ENCODE assay signal across 1 cellular context in genomic region chr9:88746029-88746743, GRCh38.
TF ChIP-seq lines count a peak whose summit lies in the region.

No MANE protein-coding gene starts in this region.

TF ChIP-seq in IMR-90, 13 proteins besides CTCF, POLR2A, EP300 and RAD21 (continued from another document):
- TF ChIP-seq ELK1 (IDR thresholded peaks at IDR 0.05; ENCODE audit: borderline replicate concordance, low read depth, low read length), result no peak
- peak; percentile 27; the same call in 1 of the 2 replicates for TF ChIP-seq SMC3 (IDR thresholded peaks at IDR 0.05; ENCODE audit: low read depth, low read length)
- no peak for TF ChIP-seq MAFK (IDR thresholded peaks at IDR 0.05; ENCODE audit: low read depth, low read length)
- TF ChIP-seq RCOR1 (IDR thresholded peaks at IDR 0.05; ENCODE audit: insufficient replicate concordance, low read length), result peak; percentile 33
- no peak; the same call in 1 of the 2 replicates for TF ChIP-seq BHLHE40 (IDR thresholded peaks at IDR 0.05; ENCODE audit: low read depth, low read length)
- no peak for TF ChIP-seq NFE2L2 (IDR thresholded peaks at IDR 0.05; ENCODE audit: low read depth, low read length)
- TF ChIP-seq MAZ (IDR thresholded peaks at IDR 0.05; ENCODE audit: borderline replicate concordance, low read depth, low read length), result peak; percentile 49; the same call in 1 of the 2 replicates
- peak; percentile 86 for TF ChIP-seq CEBPB (IDR thresholded peaks at IDR 0.05; ENCODE audit: low read depth, low read length)
- 0 out of 2 replicates have a peak, but pooled peaks have one; percentile 4 for TF ChIP-seq FOS (IDR thresholded peaks at IDR 0.05; ENCODE audit: low read depth, low read length)
- no peak for TF ChIP-seq RFX5 (IDR thresholded peaks at IDR 0.05; ENCODE audit: low read depth, low read length)
- TF ChIP-seq, protein P1, sequence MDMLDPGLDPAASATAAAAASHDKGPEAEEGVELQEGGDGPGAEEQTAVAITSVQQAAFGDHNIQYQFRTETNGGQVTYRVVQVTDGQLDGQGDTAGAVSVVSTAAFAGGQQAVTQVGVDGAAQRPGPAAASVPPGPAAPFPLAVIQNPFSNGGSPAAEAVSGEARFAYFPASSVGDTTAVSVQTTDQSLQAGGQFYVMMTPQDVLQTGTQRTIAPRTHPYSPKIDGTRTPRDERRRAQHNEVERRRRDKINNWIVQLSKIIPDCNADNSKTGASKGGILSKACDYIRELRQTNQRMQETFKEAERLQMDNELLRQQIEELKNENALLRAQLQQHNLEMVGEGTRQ (IDR thresholded peaks at IDR 0.05; ENCODE audit: low read depth, low read length), result no peak
